1 cellular context compared by ENCODE assay signal in genomic region chr4:154781983-154782293, GRCh38.
TF ChIP-seq lines count a peak whose summit lies in the region.

No MANE protein-coding gene starts in this region.

TF ChIP-seq in WTC11, 78 proteins besides CTCF, POLR2A, EP300 and RAD21 (continued from another document):
- TF ChIP-seq ATF6 (CRISPR knock-in tag; IDR thresholded peaks at IDR 0.05), result no peak
